In genomic region chr9:93117924-93118862, GRCh38 we compare ENCODE assay signal across 13 cellular contexts. TPM values are rescaled to one million over a fixed set of nuclear protein-coding genes. Genes with fewer than 3 reads are reported as not detected.
DNase-seq lines count a peak whose midpoint lies in the region; ATAC-seq and TF ChIP-seq lines count a peak whose summit lies in the region.
"Had no signal": no experiment of that assay in that cellular context is flagged by ENCODE, and none has a peak within 500 bp of the region (broad histone marks: within the 10 kb centered on the region; RNA-seq: fewer than 3 reads in every experiment).

No MANE protein-coding gene starts in this region.

- H3K4me1 Mint-ChIP-seq in activated naive CD8-positive, alpha-beta T cell treated with anti-CD3 and anti-CD28 coated beads, Interleukin-2, amount 10 ng/mL, durations not matched to agents 7 days and 5 days = peaks cover 15% of the 10 kb centered on the region
- H3K4me1 Mint-ChIP-seq in activated naive CD8-positive, alpha-beta T cell treated with anti-CD3 and anti-CD28 coated beads for 36 hours = peaks cover 17% of the 10 kb centered on the region
- H3K4me1 Mint-ChIP-seq in naive thymus-derived CD4-positive, alpha-beta T cell = peaks cover 17 to 32% (median 28%) of the 10 kb centered on the region in 7 donors

- POLR2A ChIA-PET in activated naive CD8-positive, alpha-beta T cell treated with anti-CD3 and anti-CD28 coated beads, Interleukin-2, amount 10 ng/mL, durations not matched to agents 7 days and 5 days (lab: Charles Lee) = interaction anchor here (2.4 kb wide), 1 partner anchor 16 kb away, joined by 12 read pairs; the partner anchor contains the start of gene NINJ1
- POLR2A ChIA-PET in naive thymus-derived CD4-positive, alpha-beta T cell (lab: Charles Lee) = interaction anchor here (0.7 to 2.0 kb wide), 6 partner anchors 10 to 22 kb away, joined by 3 to 7 read pairs (median 5); partner anchors contain the start of genes CARD19 and NINJ1

- H3K4me3 Mint-ChIP-seq in activated naive CD8-positive, alpha-beta T cell treated with anti-CD3 and anti-CD28 coated beads, Interleukin-2, amount 10 ng/mL, durations not matched to agents 7 days and 5 days = no peak overlapping the region
- H3K4me3 Mint-ChIP-seq in activated naive CD8-positive, alpha-beta T cell treated with anti-CD3 and anti-CD28 coated beads for 36 hours = no peak overlapping the region
- H3K4me3 Mint-ChIP-seq in naive thymus-derived CD4-positive, alpha-beta T cell = no peak overlapping the region
- H3K4me3 Mint-ChIP-seq: activated naive CD8-positive, alpha-beta T cell had no signal

- no peaks in the 10 kb centered on the region for H3K9me3 ChIP-seq in adrenal gland (replicated peaks in 1 of 3)
- H3K9me3 ChIP-seq in naive thymus-derived CD4-positive, alpha-beta T cell (ENCODE audit: control insufficient read depth in 2 of 3, low read length in 3 of 3) = no peaks in the 10 kb centered on the region
- H3K9me3 ChIP-seq: tibial nerve had no signal

- H3K27ac ChIP-seq in adrenal gland = peak overlapping the region in 1 of 5 donors; percentile 93
- no peak overlapping the region for H3K27ac ChIP-seq in naive thymus-derived CD4-positive, alpha-beta T cell (ENCODE audit: low read depth, low read length)

- no peak for TF ChIP-seq POLR2A in adrenal gland (IDR thresholded peaks at IDR 0.05)

- no peak for TF ChIP-seq CTCF in adrenal gland (IDR thresholded peaks at IDR 0.05)

- H3K4me3 ChIP-seq in adrenal gland = no peak overlapping the region
- H3K4me3 ChIP-seq in naive thymus-derived CD4-positive, alpha-beta T cell (ENCODE audit: low read length) = no peak overlapping the region
- H3K4me3 ChIP-seq: tibial nerve had no signal

- H3K36me3 ChIP-seq in adrenal gland (replicated peaks in 1 of 2) = peaks cover 0 to 27% of the 10 kb centered on the region in 2 donors
- H3K36me3 ChIP-seq in naive thymus-derived CD4-positive, alpha-beta T cell (ENCODE audit: control insufficient read depth in 2 of 3, insufficient read depth in 3 of 3, low read length in 3 of 3) = peaks cover 0 to 32% (median 0%) of the 10 kb centered on the region in 3 experiments

- intact Hi-C loops in adrenal gland (cut with DNase I) = no loop called here
- intact Hi-C loops in naive thymus-derived CD4-positive, alpha-beta T cell (cut with micrococcal nuclease) = no loop called here

- CTCF ChIA-PET in naive thymus-derived CD4-positive, alpha-beta T cell (lab: Charles Lee) = interaction anchor here (0.6 to 1.4 kb wide), 4 partner anchors 8 to 263 kb away, joined by 3 to 6 read pairs (median 4); no protein-coding TSS in a partner anchor

- WGBS in adrenal gland, 4 donors = 80 to 86% (median 82%) methylated on average over 12 of the region's 12 CpGs

- peaks cover 21 to 42% of the 10 kb centered on the region in 2 donors for H3K4me1 ChIP-seq in adrenal gland (replicated peaks in 1 of 2)
- H3K4me1 ChIP-seq in naive thymus-derived CD4-positive, alpha-beta T cell (ENCODE audit: control insufficient read depth in 2 of 2, insufficient read depth in 2 of 2, low read length in 2 of 2) = peaks cover 5 to 8% of the 10 kb centered on the region in 2 donors

- H3K9me3 Mint-ChIP-seq in activated naive CD8-positive, alpha-beta T cell treated with anti-CD3 and anti-CD28 coated beads, Interleukin-2, amount 10 ng/mL, durations not matched to agents 7 days and 5 days = no peaks in the 10 kb centered on the region
- no peaks in the 10 kb centered on the region for H3K9me3 Mint-ChIP-seq in activated naive CD8-positive, alpha-beta T cell treated with anti-CD3 and anti-CD28 coated beads for 36 hours
- H3K9me3 Mint-ChIP-seq in naive thymus-derived CD4-positive, alpha-beta T cell = no peaks in the 10 kb centered on the region

- no peak for ATAC-seq in activated naive CD8-positive, alpha-beta T cell treated with anti-CD3 and anti-CD28 coated beads, Interleukin-2, amount 10 ng/mL, durations not matched to agents 7 days and 5 days (ENCODE audit: low read depth)
- ATAC-seq in naive thymus-derived CD4-positive, alpha-beta T cell = no peak
- no peak for ATAC-seq in GM21423 (IDR thresholded peaks at IDR 0.05; ENCODE audit: unreplicated experiment)

- no peak overlapping the region for H3K27ac Mint-ChIP-seq in activated naive CD8-positive, alpha-beta T cell treated with anti-CD3 and anti-CD28 coated beads, Interleukin-2, amount 10 ng/mL, durations not matched to agents 7 days and 5 days
- H3K27ac Mint-ChIP-seq in activated naive CD8-positive, alpha-beta T cell treated with anti-CD3 and anti-CD28 coated beads for 36 hours = no peak overlapping the region
- peak overlapping the region in 7 of 9 donors; percentile 1 to 51 (median 8) for H3K27ac Mint-ChIP-seq in naive thymus-derived CD4-positive, alpha-beta T cell
- H3K27ac Mint-ChIP-seq: activated naive CD8-positive, alpha-beta T cell had no signal

- peak; percentile 22 for DNase-seq in activated naive CD8-positive, alpha-beta T cell treated with anti-CD3 and anti-CD28 coated beads, Interleukin-2, amount 10 ng/mL, durations not matched to agents 7 days and 5 days
- DNase-seq in activated naive CD8-positive, alpha-beta T cell treated with anti-CD3 and anti-CD28 coated beads for 36 hours = no peak
- DNase-seq in adrenal gland (peak; percentile 4 to 53 (median 16)), ureter (ENCODE audit: low spot score) (peak; percentile 37), AG08396 (ENCODE audit: low spot score) (no peak), HuH-7 (ENCODE audit: low spot score) (no peak)
- peak in 1 of 9 donors; percentile 3 for DNase-seq in naive thymus-derived CD4-positive, alpha-beta T cell
- DNase-seq: cerebellar nuclear complex, DMS79 treated with DMSO at 0.1 percent for 48 hours, NCI-H1417 had no signal

- H3K36me3 Mint-ChIP-seq in activated naive CD8-positive, alpha-beta T cell treated with anti-CD3 and anti-CD28 coated beads, Interleukin-2, amount 10 ng/mL, durations not matched to agents 7 days and 5 days = peaks cover 2% of the 10 kb centered on the region
- peaks cover 4% of the 10 kb centered on the region for H3K36me3 Mint-ChIP-seq in activated naive CD8-positive, alpha-beta T cell treated with anti-CD3 and anti-CD28 coated beads for 36 hours
- H3K36me3 Mint-ChIP-seq in naive thymus-derived CD4-positive, alpha-beta T cell = peaks cover 0 to 3% (median 0%) of the 10 kb centered on the region in 5 donors
- H3K36me3 Mint-ChIP-seq: activated naive CD8-positive, alpha-beta T cell had no signal

- H3K27me3 ChIP-seq in adrenal gland = no peaks in the 10 kb centered on the region
- H3K27me3 ChIP-seq in naive thymus-derived CD4-positive, alpha-beta T cell (ENCODE audit: control insufficient read depth in 2 of 2, insufficient read depth in 2 of 2, low read length in 2 of 2) = no peaks in the 10 kb centered on the region
- H3K27me3 ChIP-seq: tibial nerve had no signal

- no peaks in the 10 kb centered on the region for H3K27me3 Mint-ChIP-seq in activated naive CD8-positive, alpha-beta T cell treated with anti-CD3 and anti-CD28 coated beads, Interleukin-2, amount 10 ng/mL, durations not matched to agents 7 days and 5 days
- no peaks in the 10 kb centered on the region for H3K27me3 Mint-ChIP-seq in activated naive CD8-positive, alpha-beta T cell treated with anti-CD3 and anti-CD28 coated beads for 36 hours
- H3K27me3 Mint-ChIP-seq in naive thymus-derived CD4-positive, alpha-beta T cell = no peaks in the 10 kb centered on the region
- H3K27me3 Mint-ChIP-seq: activated naive CD8-positive, alpha-beta T cell had no signal

RNA-seq across cellular contexts. Expression of gene NINJ1, which starts 15.9 kb away (rescaled TPM):
- 10 to 100 TPM; 29.5 to 30.4 TPM for total RNA-seq in activated naive CD8-positive, alpha-beta T cell treated with anti-CD3 and anti-CD28 coated beads, Interleukin-2, amount 10 ng/mL, durations not matched to agents 7 days and 5 days
- 10 to 100 TPM; 74.9 to 77.8 TPM for total RNA-seq in activated naive CD8-positive, alpha-beta T cell treated with anti-CD3 and anti-CD28 coated beads for 36 hours
- total RNA-seq in adrenal gland (100 to 1,000 TPM; 122 to 339 (median 181) TPM), ureter (32.1 TPM)
- 100 to 1,000 TPM in 2 of 3 donors, 10 to 100 TPM in 1; 31.1 to 135 (median 101) TPM for polyA plus RNA-seq in adrenal gland
- 100 to 1,000 TPM in 2 of 5 experiments, 10 to 100 TPM in 3; 30.7 to 163 (median 64.7) TPM for total RNA-seq in naive thymus-derived CD4-positive, alpha-beta T cell
- 100 to 1,000 TPM; 113 to 133 TPM for polyA plus RNA-seq in naive thymus-derived CD4-positive, alpha-beta T cell

RNA-seq across cellular contexts. Expression of gene CARD19, which starts 22.2 kb away (rescaled TPM):
- total RNA-seq in activated naive CD8-positive, alpha-beta T cell treated with anti-CD3 and anti-CD28 coated beads, Interleukin-2, amount 10 ng/mL, durations not matched to agents 7 days and 5 days = 10 to 100 TPM; 68.1 to 68.2 TPM
- total RNA-seq in activated naive CD8-positive, alpha-beta T cell treated with anti-CD3 and anti-CD28 coated beads for 36 hours = 10 to 100 TPM; 36.5 to 38.6 TPM
- total RNA-seq in adrenal gland = 10 to 100 TPM; 29.7 to 75.0 (median 39.2) TPM
- polyA plus RNA-seq in adrenal gland = 10 to 100 TPM; 10.7 to 69.1 (median 68.4) TPM
- 10 to 100 TPM; 43.0 to 90.0 (median 54.1) TPM for total RNA-seq in naive thymus-derived CD4-positive, alpha-beta T cell
- 10 to 100 TPM; 59.2 to 75.6 TPM for polyA plus RNA-seq in naive thymus-derived CD4-positive, alpha-beta T cell
- total RNA-seq in ureter = 31.3 TPM

RNA-seq across cellular contexts. Expression of gene SUSD3, which starts 59.7 kb away (rescaled TPM):
- 10 to 100 TPM; 68.0 to 70.4 TPM for total RNA-seq in activated naive CD8-positive, alpha-beta T cell treated with anti-CD3 and anti-CD28 coated beads, Interleukin-2, amount 10 ng/mL, durations not matched to agents 7 days and 5 days
- total RNA-seq in activated naive CD8-positive, alpha-beta T cell treated with anti-CD3 and anti-CD28 coated beads for 36 hours = 10 to 100 TPM; 27.1 to 28.8 TPM
- total RNA-seq in adrenal gland = 1 to 10 TPM; 1.4 to 4.9 (median 3.3) TPM
- polyA plus RNA-seq in adrenal gland = 1 to 10 TPM in 2 of 3 donors, under 1 TPM in 1; 0.60 to 1.7 (median 1.1) TPM
- 10 to 100 TPM; 62.8 to 83.5 (median 68.7) TPM for total RNA-seq in naive thymus-derived CD4-positive, alpha-beta T cell
- 100 to 1,000 TPM; 186 to 315 TPM for polyA plus RNA-seq in naive thymus-derived CD4-positive, alpha-beta T cell
- total RNA-seq in ureter = 3.0 TPM

Comparison
In these comparisons a context has a peak if more than half of its experiments do, and no peak if none do; other contexts are left out.
1. DNase-seq: peak in activated naive CD8-positive, alpha-beta T cell treated with anti-CD3 and anti-CD28 coated beads, Interleukin-2, amount 10 ng/mL, durations not matched to agents 7 days and 5 days (single experiment), adrenal gland (7 of 7) and ureter (single experiment); none in activated naive CD8-positive, alpha-beta T cell treated with anti-CD3 and anti-CD28 coated beads for 36 hours (single experiment), AG08396 (single experiment) and HuH-7 (single experiment).
2. H3K27ac Mint-ChIP-seq: peak in naive thymus-derived CD4-positive, alpha-beta T cell (7 of 9); none in activated naive CD8-positive, alpha-beta T cell treated with anti-CD3 and anti-CD28 coated beads, Interleukin-2, amount 10 ng/mL, durations not matched to agents 7 days and 5 days (single experiment) and activated naive CD8-positive, alpha-beta T cell treated with anti-CD3 and anti-CD28 coated beads for 36 hours (single experiment).